ENCODE assay signal across 8 cellular contexts in the genomic region with DNA sequence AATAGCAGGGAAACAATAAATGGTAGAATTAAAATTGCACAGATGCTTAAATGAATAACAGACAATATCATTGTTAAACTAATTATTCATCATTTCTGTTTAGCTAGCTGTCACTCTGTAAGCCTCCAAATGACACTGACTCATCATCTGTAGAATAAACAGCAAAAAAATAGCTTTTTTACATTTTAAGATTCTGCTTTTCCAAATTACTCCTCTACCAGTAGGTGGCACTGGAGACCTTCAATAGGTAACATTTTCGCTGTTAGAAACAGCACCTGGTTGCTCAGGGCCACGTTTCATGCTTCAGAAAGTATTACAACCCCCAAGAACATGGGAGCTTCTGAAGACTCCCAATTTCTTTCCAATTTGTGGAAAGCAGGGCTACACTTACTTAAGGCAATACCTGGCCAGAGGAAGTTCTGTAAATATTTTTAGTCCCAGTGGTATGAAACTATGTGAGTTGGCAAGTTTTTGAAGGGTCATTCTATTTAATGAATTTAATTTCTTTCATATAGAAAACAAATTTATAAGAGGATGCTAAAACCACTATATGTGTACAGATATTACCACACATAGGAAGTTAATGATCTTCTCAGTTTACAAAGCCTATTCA. TPM values are rescaled to one million over a fixed set of nuclear protein-coding genes. Genes with fewer than 3 reads are reported as not detected.
DNase-seq lines count a peak whose midpoint lies in the region; ATAC-seq, FAIRE-seq and TF ChIP-seq lines count a peak whose summit lies in the region.

No MANE protein-coding gene starts in this region.

- ATAC-seq in mucosa of descending colon (no peak), sciatic nerve (no peak)

- FAIRE-seq in GM19239 (lab: Jason Lieb, UNC) = peak; percentile 93

- no peaks in the 10 kb centered on the region for H3K4me1 ChIP-seq in NT2/D1 (ENCODE audit: insufficient read depth, insufficient read length)
- H3K4me1 ChIP-seq in mucosa of descending colon (ENCODE audit: low read depth) = no peaks in the 10 kb centered on the region

- H3K36me3 ChIP-seq in NT2/D1 (ENCODE audit: insufficient read depth, insufficient read length, low read length) (no peaks in the 10 kb centered on the region), mucosa of descending colon (ENCODE audit: low read depth) (no peaks in the 10 kb centered on the region)

- H3K27me3 ChIP-seq in NT2/D1 (ENCODE audit: insufficient read depth, insufficient read length) = no peaks in the 10 kb centered on the region

- H3K9me3 ChIP-seq in NT2/D1 (ENCODE audit: insufficient read depth, low read length) (no peaks in the 10 kb centered on the region), mucosa of descending colon (no peaks in the 10 kb centered on the region)

- DNase-seq in DMS79 (lab: John Stamatoyannopoulos, UW) = peak; percentile 27
- DNase-seq in GM19239 (ENCODE audit: insufficient read length, low spot score) = peak; percentile 9
- DNase-seq in HPDE6-E6E7 (ENCODE audit: extremely low spot score) = peak; percentile 36
- DNase-seq in NT2/D1 (ENCODE audit: low read depth, low spot score) = peak; percentile 40
- DNase-seq in cardiac fibroblast (ENCODE audit: low read depth in 2 of 2) = peak; percentile 62 to 73
- peak in 1 of 3 donors; percentile 11 for DNase-seq in mucosa of descending colon
- DNase-seq in NCI-H187 (lab: John Stamatoyannopoulos, UW) = no peak
- DNase-seq in sciatic nerve (ENCODE audit: low spot score) = no peak

- intact Hi-C loops in mucosa of descending colon (cut with DNase I, micrococcal nuclease) (loop anchor here in 1 of 2 donors (10.0 kb wide), 1 partner anchor 153 kb away; no protein-coding TSS in a partner anchor), sciatic nerve (cut with DNase I) (no loop called here)

- H3K4me3 ChIP-seq in NT2/D1 (ENCODE audit: insufficient read length, low read depth) (no peak overlapping the region), cardiac fibroblast (replicated peaks in 1 of 2; ENCODE audit: low read depth in 2 of 2, low read length in 2 of 2) (no peak overlapping the region), mucosa of descending colon (no peak overlapping the region)

- H3K9ac ChIP-seq in NT2/D1 (ENCODE audit: insufficient read length, low read depth) = no peak overlapping the region

- TF ChIP-seq CTCF in cardiac fibroblast (IDR thresholded peaks at IDR 0.05; ENCODE audit: low read depth, low read length) = peak; percentile 77
- TF ChIP-seq CTCF in mucosa of descending colon (IDR thresholded peaks at IDR 0.05) = peak; percentile 5

RNA-seq across cellular contexts. Expression of gene TTN, which starts 45.4 kb away (rescaled TPM):
- total RNA-seq in mucosa of descending colon (1 to 10 TPM; 1.3 to 8.6 (median 2.1) TPM), sciatic nerve (16.3 TPM)

Comparison
In these comparisons a context has a peak if more than half of its experiments do, and no peak if none do; other contexts are left out.
1. DNase-seq: peak in DMS79 (single experiment), GM19239 (single experiment), HPDE6-E6E7 (single experiment), NT2/D1 (single experiment) and cardiac fibroblast (2 of 2); none in NCI-H187 (0 of 2) and sciatic nerve (single experiment).